9 cellular contexts compared by ENCODE assay signal in genomic region chr2:233209117-233209977, GRCh38. TPM values are rescaled to one million over a fixed set of nuclear protein-coding genes. Genes with fewer than 3 reads are reported as not detected.
A peak's percentile ranks its signal among the peaks of the same experiment; 100 is the strongest.
DNase-seq lines count a peak whose midpoint lies in the region; ATAC-seq and TF ChIP-seq lines count a peak whose summit lies in the region.
"Had no signal": no experiment of that assay in that cellular context is flagged by ENCODE, and none has a peak within 500 bp of the region (broad histone marks: within the 10 kb centered on the region; RNA-seq: fewer than 3 reads in every experiment).

No MANE protein-coding gene starts in this region.

- peaks cover 0 to 27% (median 24%) of the 10 kb centered on the region in 4 donors for H3K4me1 ChIP-seq in sigmoid colon

- H3K9ac ChIP-seq in SK-N-MC (ENCODE audit: insufficient read length), result no peak overlapping the region

- H3K36me3 ChIP-seq in SK-N-MC (ENCODE audit: insufficient read depth, low read length) (no peaks in the 10 kb centered on the region), sigmoid colon (no peaks in the 10 kb centered on the region)

- DNase-seq in NCI-H748 (lab: John Stamatoyannopoulos, UW; ENCODE audit: unreplicated experiment), result peak; percentile 29
- DNase-seq in NCI-H748 treated with DMSO at 0.1 percent for 48 hours (lab: John Stamatoyannopoulos, UW), result no peak
- DNase-seq in SK-N-MC (ENCODE audit: low read depth, low spot score), result peak; percentile 72
- DNase-seq in fibroblast of villous mesenchyme (ENCODE audit: low read depth), result peak; percentile 10
- DNase-seq in putamen (ENCODE audit: low spot score), result peak; percentile 84
- DNase-seq in D341Med (ENCODE audit: low spot score), result no peak
- DNase-seq in sigmoid colon, result no peak
- DNase-seq: NCI-H1436 had no signal

- intact Hi-C loops in sigmoid colon (cut with DNase I), result no loop called here

- H3K27ac ChIP-seq in SK-N-MC (peak overlapping the region; percentile 75), sigmoid colon (peak overlapping the region in 1 of 4 donors; percentile 41)

- TF ChIP-seq POLR2A in sigmoid colon (IDR thresholded peaks at IDR 0.05), result no peak

- ATAC-seq in HG02840 (IDR thresholded peaks at IDR 0.05; ENCODE audit: low FRiP score, unreplicated experiment), result no peak

- whole genome bisulfite sequencing in sigmoid colon, 2 donors, result 41 to 54% methylated on average over 11 of the region's 11 CpGs

- H3K9me3 ChIP-seq in SK-N-MC (ENCODE audit: low read depth, low read length) (no peaks in the 10 kb centered on the region), sigmoid colon (no peaks in the 10 kb centered on the region)

- H3K4me3 ChIP-seq in SK-N-MC, result peak overlapping the region; percentile 41
- no peak overlapping the region for H3K4me3 ChIP-seq in fibroblast of villous mesenchyme (ENCODE audit: low read depth, low read length)
- H3K4me3 ChIP-seq in sigmoid colon, result no peak overlapping the region

- H3K27me3 ChIP-seq in sigmoid colon, result no peaks in the 10 kb centered on the region

- no peak for TF ChIP-seq EP300 in sigmoid colon (IDR thresholded peaks at IDR 0.05)

- TF ChIP-seq CTCF in fibroblast of villous mesenchyme (IDR thresholded peaks at IDR 0.05; ENCODE audit: insufficient read depth, low read depth, low read length) (no peak), sigmoid colon (IDR thresholded peaks at IDR 0.05) (no peak)

RNA-seq across cellular contexts. Expression of gene ATG16L1, which starts 42.1 kb away (rescaled TPM):
- total RNA-seq in fibroblast of villous mesenchyme (27.4 and 41.0 TPM in 2 replicates), sigmoid colon (10 to 100 TPM; 19.6 to 37.3 (median 32.4) TPM)
- 10 to 100 TPM; 16.2 to 19.2 (median 18.2) TPM for polyA plus RNA-seq in sigmoid colon

Comparison
In these comparisons a context has a peak if more than half of its experiments do, and no peak if none do; other contexts are left out.
1. DNase-seq: peak in NCI-H748 (single experiment), SK-N-MC (single experiment), fibroblast of villous mesenchyme (single experiment) and putamen (single experiment); none in NCI-H748 treated with DMSO at 0.1 percent for 48 hours (single experiment), D341Med (single experiment) and sigmoid colon (single experiment).